Comparison of ENCODE assay signal across 1 cellular context in genomic region chr9:4541848-4542247, GRCh38.
TF ChIP-seq lines count a peak whose summit lies in the region.

No MANE protein-coding gene starts in this region.

TF ChIP-seq in H1, 55 proteins besides CTCF, POLR2A, EP300 and RAD21:
- TF ChIP-seq JUND (IDR thresholded peaks at IDR 0.05; ENCODE audit: low read length) = peak; percentile 78
- no peak for TF ChIP-seq CEBPB (IDR thresholded peaks at IDR 0.05; ENCODE audit: low read depth, low read length)
TF ChIP-seq in H1: peak in this region for 1.
